13 cellular contexts compared by ENCODE assay signal in genomic region chr9:90432951-90433350, GRCh38.
A peak's percentile ranks its signal among the peaks of the same experiment; 100 is the strongest.
DNase-seq lines count a peak whose midpoint lies in the region; ATAC-seq and TF ChIP-seq lines count a peak whose summit lies in the region.
"Had no signal": no experiment of that assay in that cellular context is flagged by ENCODE, and none has a peak within 500 bp of the region (broad histone marks: within the 10 kb centered on the region; RNA-seq: fewer than 3 reads in every experiment).

No MANE protein-coding gene starts in this region.

- DNase-seq in DMS53 treated with DMSO at 0.1 percent for 48 hours (lab: John Stamatoyannopoulos, UW; ENCODE audit: unreplicated experiment) (peak; percentile 19), NCI-H82 treated with DMSO at 0.1 percent for 48 hours (lab: John Stamatoyannopoulos, UW; ENCODE audit: unreplicated experiment) (peak; percentile 29), nephron progenitor cell (no peak), AG08396 (ENCODE audit: low spot score) (no peak)
- no peak for DNase-seq in effector CD8-positive, alpha-beta T cell (lab: John Stamatoyannopoulos, UW)
- DNase-seq: NCI-H1436 treated with DMSO at 0.1 percent for 48 hours; stimulated activated CD4-positive, alpha-beta T cell treated with anti-CD3 and anti-CD28 coated beads, Interleukin-15, amount 100 ng/mL, for 24 hours had no signal

- H3K4me1 Mint-ChIP-seq in nephron progenitor cell, result peaks cover 28% of the 10 kb centered on the region
- H3K4me1 Mint-ChIP-seq: CD14-positive monocyte had no signal

- WGBS in esophagus, 2 donors, result 49 to 54% methylated on average over 8 of the region's 8 CpGs

- H3K4me3 Mint-ChIP-seq in nephron progenitor cell, result peak overlapping the region; percentile 81
- H3K4me3 Mint-ChIP-seq: CD14-positive monocyte had no signal

- H3K4me1 ChIP-seq in esophagus (ENCODE audit: control insufficient read depth in 2 of 2, insufficient read depth in 2 of 2, low read length in 1 of 2), result no peaks in the 10 kb centered on the region
- H3K4me1 ChIP-seq: pancreas had no signal

- no peaks in the 10 kb centered on the region for H3K9me3 ChIP-seq in esophagus (ENCODE audit: control insufficient read depth in 2 of 2, insufficient read depth in 1 of 2, low read depth in 1 of 2, low read length in 1 of 2)
- H3K9me3 ChIP-seq: pancreas had no signal

- H3K9me3 Mint-ChIP-seq in nephron progenitor cell, result no peaks in the 10 kb centered on the region
- H3K9me3 Mint-ChIP-seq: CD14-positive monocyte had no signal

- no peaks in the 10 kb centered on the region for H3K36me3 ChIP-seq in esophagus (ENCODE audit: control insufficient read depth in 2 of 2, insufficient read depth in 2 of 2, low read length in 1 of 2)
- H3K36me3 ChIP-seq: pancreas had no signal

- peak overlapping the region; percentile 45 to 73 for H3K27ac ChIP-seq in esophagus (ENCODE audit: low read depth in 2 of 2, low read length in 1 of 2)
- H3K27ac ChIP-seq: pancreas had no signal

- H3K27ac Mint-ChIP-seq in nephron progenitor cell, result no peak overlapping the region
- H3K27ac Mint-ChIP-seq: CD14-positive monocyte had no signal

- ATAC-seq in GM21526 (IDR thresholded peaks at IDR 0.05; ENCODE audit: low FRiP score, unreplicated experiment) (no peak), GM19463 (IDR thresholded peaks at IDR 0.05; ENCODE audit: unreplicated experiment) (no peak)
- ATAC-seq: HepG2 had no signal

- H3K4me3 ChIP-seq in esophagus (ENCODE audit: low read depth in 1 of 2, low read length in 2 of 2), result no peak overlapping the region
- H3K4me3 ChIP-seq: pancreas had no signal

- H3K27me3 ChIP-seq in esophagus (ENCODE audit: control insufficient read depth in 1 of 2, insufficient read depth in 2 of 2, low read length in 2 of 2), result no peaks in the 10 kb centered on the region
- H3K27me3 ChIP-seq: pancreas had no signal

- TF ChIP-seq CTCF in nephron progenitor cell (IDR thresholded peaks at IDR 0.05), result no peak

- no peaks in the 10 kb centered on the region for H3K36me3 Mint-ChIP-seq in nephron progenitor cell (ENCODE audit: low read depth)
- H3K36me3 Mint-ChIP-seq: CD14-positive monocyte had no signal

- peaks cover 6% of the 10 kb centered on the region for H3K27me3 Mint-ChIP-seq in nephron progenitor cell (ENCODE audit: low read depth, poor library complexity)

Comparison
In these comparisons a context has a peak if more than half of its experiments do, and no peak if none do; other contexts are left out.
1. DNase-seq: peak in DMS53 treated with DMSO at 0.1 percent for 48 hours (single experiment) and NCI-H82 treated with DMSO at 0.1 percent for 48 hours (single experiment); none in nephron progenitor cell (single experiment), AG08396 (single experiment) and effector CD8-positive, alpha-beta T cell (single experiment).